In the genomic region with DNA sequence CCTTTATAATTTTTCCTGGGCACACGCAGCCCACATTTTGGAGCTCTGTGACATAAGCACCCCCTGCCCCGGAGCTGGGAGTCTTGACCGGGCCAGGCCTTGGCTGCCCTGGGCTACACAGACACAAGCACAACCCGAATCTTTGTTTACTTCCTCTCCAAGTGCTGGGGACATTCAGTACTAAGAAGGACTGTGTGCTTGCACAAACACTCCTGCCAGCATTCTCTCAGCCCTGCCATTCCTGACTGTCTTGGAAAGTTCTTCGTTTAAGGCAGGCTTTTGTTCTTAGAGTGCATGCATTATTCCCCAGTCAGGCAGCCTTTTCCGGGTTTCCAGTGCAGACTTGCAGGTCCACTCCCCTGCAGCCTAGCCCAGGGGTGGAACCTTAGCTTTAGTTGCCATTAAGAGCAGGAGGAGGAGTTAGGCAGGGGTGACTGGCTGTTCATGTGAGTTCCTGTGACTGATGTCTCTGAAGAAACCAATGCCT, we compare ENCODE assay signal across 8 cellular contexts. TPM values are rescaled to one million over a fixed set of nuclear protein-coding genes. Genes with fewer than 3 reads are reported as not detected.
DNase-seq lines count a peak whose midpoint lies in the region; ATAC-seq, FAIRE-seq and TF ChIP-seq lines count a peak whose summit lies in the region.

No MANE protein-coding gene starts in this region.

- H3K9ac ChIP-seq in HepG2 (ENCODE audit: insufficient read depth, low read depth, low read length): no peak overlapping the region

- no peak for TF ChIP-seq POLR2A in HepG2 (IDR thresholded peaks at IDR 0.05; ENCODE audit: insufficient read depth in 1 of 2, low read depth in 2 of 2, low read length in 2 of 2)

- CTCF ChIA-PET in HepG2 (lab: Yijun Ruan, JAX; ENCODE audit: low intra/inter-chr PET ratio, low total read pairs): no interaction called here

- no peaks in the 10 kb centered on the region for H3K9me3 ChIP-seq in HepG2 (ENCODE audit: low read length)

- H3K4me1 Mint-ChIP-seq in GM23338: peaks cover 71% of the 10 kb centered on the region
- peaks cover 74% of the 10 kb centered on the region for H3K4me1 Mint-ChIP-seq in stimulated activated naive CD8-positive, alpha-beta T cell treated with anti-CD3 and anti-CD28 coated beads, Interleukin-15, Interleukin-2, amounts not matched to agents 100 ng/mL and 50 ng/mL, for 24 hours (ENCODE audit: low read depth)

- TF ChIP-seq CTCF in GM23338 (conservative IDR thresholded peaks at IDR 0.05; ENCODE audit: low read depth in 2 of 2) (no peak), HepG2 (CRISPR knock-in tag; IDR thresholded peaks at IDR 0.05) (no peak)

- no peaks in the 10 kb centered on the region for H3K27me3 Mint-ChIP-seq in GM23338 (ENCODE audit: insufficient read depth, low read depth, poor library complexity)
- peaks cover 2% of the 10 kb centered on the region for H3K27me3 Mint-ChIP-seq in stimulated activated naive CD8-positive, alpha-beta T cell treated with anti-CD3 and anti-CD28 coated beads, Interleukin-15, Interleukin-2, amounts not matched to agents 100 ng/mL and 50 ng/mL, for 24 hours

- H3K27ac ChIP-seq in GM23338 (ENCODE audit: low read depth): peak overlapping the region; percentile 87
- no peak overlapping the region for H3K27ac ChIP-seq in HepG2 (ENCODE audit: extremely low read length, insufficient read depth, low read length)

- in situ Hi-C loops in HepG2 (cut with HindIII; ENCODE audit: extremely low pct_ligation_motif_present, low pct_unique_long_range_greater_than_20kb): no loop called here

- H3K4me3 ChIP-seq in GM23338 (no peak overlapping the region), HepG2 (replicated peaks in 1 of 3; ENCODE audit: insufficient read depth in 1 of 3, low read depth in 2 of 3, low read length in 3 of 3) (no peak overlapping the region)

- H3K36me3 Mint-ChIP-seq in GM23338 (ENCODE audit: low read depth): no peaks in the 10 kb centered on the region
- peaks cover 3% of the 10 kb centered on the region for H3K36me3 Mint-ChIP-seq in stimulated activated naive CD8-positive, alpha-beta T cell treated with anti-CD3 and anti-CD28 coated beads, Interleukin-15, Interleukin-2, amounts not matched to agents 100 ng/mL and 50 ng/mL, for 24 hours (ENCODE audit: low read depth)

- H3K9me3 Mint-ChIP-seq in GM23338: no peaks in the 10 kb centered on the region
- no peaks in the 10 kb centered on the region for H3K9me3 Mint-ChIP-seq in stimulated activated naive CD8-positive, alpha-beta T cell treated with anti-CD3 and anti-CD28 coated beads, Interleukin-15, Interleukin-2, amounts not matched to agents 100 ng/mL and 50 ng/mL, for 24 hours

- H3K4me3 Mint-ChIP-seq in GM23338: peak overlapping the region; percentile 41; the same call in 1 of the 3 replicates
- H3K4me3 Mint-ChIP-seq in stimulated activated naive CD8-positive, alpha-beta T cell treated with anti-CD3 and anti-CD28 coated beads, Interleukin-15, Interleukin-2, amounts not matched to agents 100 ng/mL and 50 ng/mL, for 24 hours: no peak overlapping the region

- BruUV-seq in HepG2 (replicated peaks; lab: Mats Ljungman, UMichigan): no TSS peak

- H4K20me1 ChIP-seq in GM23338 (replicated peaks; ENCODE audit: insufficient read depth): no peaks in the 10 kb centered on the region
- peaks cover 62% of the 10 kb centered on the region for H4K20me1 ChIP-seq in HepG2 (ENCODE audit: insufficient read depth, low read length)

- TF ChIP-seq RAD21 in HepG2 (CRISPR knock-in tag; IDR thresholded peaks at IDR 0.05): no peak

- H2AFZ ChIP-seq in GM23338: no peak overlapping the region
- no peak overlapping the region for H2AFZ ChIP-seq in HepG2 (ENCODE audit: low read length)

- POLR2A ChIA-PET in HepG2 (lab: Yijun Ruan, JAX): interaction anchor here (1.2 kb wide), 1 partner anchor 29 kb away, joined by 5 read pairs; a partner anchor contains a TSS

- TF ChIP-seq EP300 in HepG2 (IDR thresholded peaks at IDR 0.05; ENCODE audit: low read depth in 2 of 2, low read length in 2 of 2) (no peak), HepG2 (CRISPR knock-in tag; IDR thresholded peaks at IDR 0.05; ENCODE audit: borderline replicate concordance) (no peak)

- H3F3A ChIP-seq in GM23338 (replicated peaks; ENCODE audit: low read depth): no peaks in the 10 kb centered on the region

- intact Hi-C loops in HepG2 (cut with micrococcal nuclease; ENCODE audit: unreplicated experiment): no loop called here

- FAIRE-seq in HepG2 (lab: Jason Lieb, UNC): no peak

- H3K4me2 ChIP-seq in GM23338 (peak overlapping the region; percentile 2), HepG2 (ENCODE audit: low read depth, low read length) (peak overlapping the region; percentile 5; the same call in 1 of the 2 replicates)

- H3K36me3 ChIP-seq in GM23338 (ENCODE audit: insufficient read depth) (no peaks in the 10 kb centered on the region), HepG2 (replicated peaks in 1 of 2; ENCODE audit: control insufficient read depth in 1 of 2, insufficient read depth in 2 of 2, low read length in 2 of 2) (peaks cover 0 to 18% of the 10 kb centered on the region in 2 experiments; a peak in 4 of 5 replicates)

- WGBS in HepG2 (ENCODE audit: low lambda C conversion rate): 54% methylated on average over 6 of the region's 6 CpGs

- H3K4me1 ChIP-seq in GM23338 (ENCODE audit: insufficient read depth) (peaks cover 45% of the 10 kb centered on the region), HepG2 (ENCODE audit: insufficient read depth, low read length) (peaks cover 52% of the 10 kb centered on the region)

- H3K27ac Mint-ChIP-seq in GM23338: peak overlapping the region; percentile 79
- H3K27ac Mint-ChIP-seq in stimulated activated naive CD8-positive, alpha-beta T cell treated with anti-CD3 and anti-CD28 coated beads, Interleukin-15, Interleukin-2, amounts not matched to agents 100 ng/mL and 50 ng/mL, for 24 hours: peak overlapping the region; percentile 13

- peak; percentile 93 for ATAC-seq in GM23338
- ATAC-seq in HepG2: peak; percentile 59
- no peak for ATAC-seq in HG02610 (IDR thresholded peaks at IDR 0.05; ENCODE audit: unreplicated experiment)
- no peak for ATAC-seq in HG03571 (IDR thresholded peaks at IDR 0.05; ENCODE audit: unreplicated experiment)

- H3K79me2 ChIP-seq in GM23338 (replicated peaks; ENCODE audit: insufficient read depth) (peaks cover 78% of the 10 kb centered on the region), HepG2 (ENCODE audit: insufficient read depth, low read length) (peaks cover 87% of the 10 kb centered on the region)

- DNase-seq in GM23338 (ENCODE audit: low spot score) (peak; percentile 91), NCI-H69 (lab: John Stamatoyannopoulos, UW) (peak; percentile 81), dermis blood vessel endothelial cell (peak; percentile 90), HepG2 (ENCODE audit: low spot score) (peak; percentile 15), SHP77 (lab: John Stamatoyannopoulos, UW) (no peak)

- no peaks in the 10 kb centered on the region for H3K9me2 ChIP-seq in GM23338 (ENCODE audit: insufficient read depth)

- H3K27me3 ChIP-seq in GM23338 (ENCODE audit: insufficient read depth): no peaks in the 10 kb centered on the region
- H3K27me3 ChIP-seq in HepG2 (ENCODE audit: control insufficient read depth in 1 of 2, insufficient read depth in 2 of 2, low read length in 2 of 2): no peaks in the 10 kb centered on the region

TF ChIP-seq in GM23338, 12 proteins besides CTCF, POLR2A, EP300 and RAD21 (continues in another document):
- TF ChIP-seq, protein P1, sequence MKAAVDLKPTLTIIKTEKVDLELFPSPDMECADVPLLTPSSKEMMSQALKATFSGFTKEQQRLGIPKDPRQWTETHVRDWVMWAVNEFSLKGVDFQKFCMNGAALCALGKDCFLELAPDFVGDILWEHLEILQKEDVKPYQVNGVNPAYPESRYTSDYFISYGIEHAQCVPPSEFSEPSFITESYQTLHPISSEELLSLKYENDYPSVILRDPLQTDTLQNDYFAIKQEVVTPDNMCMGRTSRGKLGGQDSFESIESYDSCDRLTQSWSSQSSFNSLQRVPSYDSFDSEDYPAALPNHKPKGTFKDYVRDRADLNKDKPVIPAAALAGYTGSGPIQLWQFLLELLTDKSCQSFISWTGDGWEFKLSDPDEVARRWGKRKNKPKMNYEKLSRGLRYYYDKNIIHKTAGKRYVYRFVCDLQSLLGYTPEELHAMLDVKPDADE (IDR thresholded peaks at IDR 0.05): no peak

TF ChIP-seq in HepG2, 621 proteins besides CTCF, POLR2A, EP300 and RAD21 (continues in another document):
- TF ChIP-seq TMF1 (CRISPR knock-in tag; IDR thresholded peaks at IDR 0.05; ENCODE audit: low read depth): no peak

RNA-seq across cellular contexts. Expression of a gene that starts 28.6 kb away (rescaled TPM):
- 20.2 and 20.4 TPM in 2 replicates for total RNA-seq in GM23338 (2014; rRNA removed; shearing (Covaris generic))
- 9.1 and 9.8 TPM in 2 replicates for polyA plus RNA-seq in GM23338 (2016; fragmentation: Nextera tagmentation; extraction: Ambion mirVana)
- total RNA-seq in dermis blood vessel endothelial cell: 21.3 and 22.2 TPM in 2 replicates
- total RNA-seq in HepG2 (2016; rRNA removed; fragmentation: Illumina TruSeq; extraction: Trizol): 16.0 and 16.9 TPM in 2 replicates
- total RNA-seq in HepG2 (2016; cell fraction: cytosol; rRNA removed; fragmentation: Illumina TruSeq; extraction: Trizol; ENCODE audit: low read depth): 32.6 and 35.1 TPM in 2 replicates
- total RNA-seq in HepG2 (2016; cell fraction: insoluble cytoplasmic fraction; rRNA removed; fragmentation: Illumina TruSeq; extraction: Trizol): 15.7 and 15.9 TPM in 2 replicates
- total RNA-seq in HepG2 (2016; cell fraction: membrane; rRNA removed; fragmentation: Illumina TruSeq; extraction: Trizol): 26.2 and 29.7 TPM in 2 replicates
- total RNA-seq in HepG2 (2016; cell fraction: nucleus; rRNA removed; fragmentation: Illumina TruSeq; extraction: Trizol): 14.0 and 14.8 TPM in 2 replicates
- polyA plus RNA-seq in HepG2 (2011; rRNA removed): 21.3 and 22.5 TPM in 2 replicates
- 14.1 and 14.6 TPM in 2 replicates for polyA plus RNA-seq in HepG2 (2011; cell fraction: cytosol; rRNA removed)
- 17.2 and 17.5 TPM in 2 replicates for polyA plus RNA-seq in HepG2 (2011; cell fraction: nucleus; rRNA removed)
- 16.0 and 18.2 TPM in 2 replicates for polyA plus RNA-seq in HepG2 (2012)
- polyA plus RNA-seq in HepG2 (2016; cell fraction: cytosol; fragmentation: Illumina TruSeq; extraction: Trizol; ENCODE audit: low read depth): 0.35 and 0.42 TPM in 2 replicates
- 11.8 and 12.6 TPM in 2 replicates for polyA plus RNA-seq in HepG2 (2016; cell fraction: insoluble cytoplasmic fraction; fragmentation: Illumina TruSeq; extraction: Trizol; ENCODE audit: low read depth)
- 1.3 and 1.4 TPM in 2 replicates for polyA plus RNA-seq in HepG2 (2016; cell fraction: membrane; fragmentation: Illumina TruSeq; extraction: Trizol; ENCODE audit: low read depth)
- polyA plus RNA-seq in HepG2 (2016; cell fraction: nucleus; fragmentation: Illumina TruSeq; extraction: Trizol; ENCODE audit: insufficient read depth, low read depth): 10.9 and 12.0 TPM in 2 replicates
- 76.4 and 181 TPM in 2 replicates for polyA minus RNA-seq in HepG2 (2011; rRNA and poly(A)+ RNA removed; ENCODE audit: low replicate concordance)
- 34.7 and 39.1 TPM in 2 replicates for polyA minus RNA-seq in HepG2 (2011; cell fraction: cytosol; rRNA and poly(A)+ RNA removed)
- polyA minus RNA-seq in HepG2 (2011; cell fraction: nucleus; rRNA and poly(A)+ RNA removed): 43.9 and 53.5 TPM in 2 replicates

Comparison
In these comparisons a context has a peak if more than half of its experiments do, and no peak if none do; other contexts are left out.
1. ATAC-seq: peak in GM23338 (single experiment) and HepG2 (single experiment); none in HG02610 (single experiment) and HG03571 (single experiment).
2. DNase-seq: peak in GM23338 (single experiment), NCI-H69 (single experiment), dermis blood vessel endothelial cell (single experiment) and HepG2 (single experiment); none in SHP77 (0 of 2).